Comparison of ENCODE assay signal across 1 cellular context in the genomic region with DNA sequence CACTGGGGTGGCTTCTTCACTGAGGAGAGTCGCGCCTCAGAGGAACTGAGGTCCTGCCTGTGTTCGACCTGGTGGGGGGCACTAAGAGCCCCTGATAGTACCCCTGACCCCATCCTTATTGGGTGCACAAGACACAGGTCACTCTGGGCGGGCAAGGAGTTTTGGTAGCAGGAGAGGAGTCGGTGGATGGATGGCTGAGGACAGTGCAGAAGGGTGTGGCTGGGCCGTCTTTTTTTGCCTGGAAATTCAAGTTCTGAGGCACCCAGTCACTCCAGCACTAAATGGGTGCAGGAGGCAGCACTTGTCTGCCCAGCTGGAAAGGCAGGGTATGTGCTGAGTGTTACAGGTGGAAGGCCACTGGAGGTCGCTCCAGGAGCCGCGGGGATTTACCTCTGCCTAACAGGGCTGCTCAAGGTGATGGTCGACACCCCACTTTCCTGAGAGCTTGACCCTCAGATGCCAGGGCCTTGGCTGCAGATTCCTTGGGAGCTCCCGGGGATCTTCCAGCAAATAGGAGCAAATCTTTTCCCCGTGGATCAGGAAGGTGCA.
TF ChIP-seq lines count a peak whose summit lies in the region.

No MANE protein-coding gene starts in this region.

TF ChIP-seq in H1, 55 proteins besides CTCF, POLR2A, EP300 and RAD21:
- no peak for TF ChIP-seq CTBP2 (IDR thresholded peaks at IDR 0.05; ENCODE audit: borderline replicate concordance, insufficient read depth, insufficient read length, low read length)
- TF ChIP-seq POLR2AphosphoS5 (IDR thresholded peaks at IDR 0.05; ENCODE audit: low read depth, low read length): 0 out of 2 replicates have a peak, but pooled peaks have one; percentile 23
